Comparison of ENCODE assay signal across 20 cellular contexts in genomic region chr13:74529968-74530367, GRCh38.
"Had no signal": no experiment of that assay in that cellular context is flagged by ENCODE, and none has a peak within 500 bp of the region (broad histone marks: within the 10 kb centered on the region; RNA-seq: fewer than 3 reads in every experiment).

No MANE protein-coding gene starts in this region.

- ATAC-seq: effector memory CD8-positive, alpha-beta T cell; left cardiac atrium; lower lobe of right lung; natural killer cell; psoas muscle had no signal

- H3K4me3 ChIP-seq: esophagus squamous epithelium, hepatocyte, left ventricle myocardium inferior, lower lobe of right lung, psoas muscle, right atrium auricular region, sigmoid colon had no signal

- H3K27me3 ChIP-seq: esophagus squamous epithelium, foreskin keratinocyte, hepatocyte, right atrium auricular region, sigmoid colon had no signal

- H3K27ac Mint-ChIP-seq: effector memory CD8-positive, alpha-beta T cell; memory B cell; mesothelial cell of epicardium; natural killer cell had no signal

- H3K4me3 Mint-ChIP-seq: effector memory CD8-positive, alpha-beta T cell; memory B cell; mesothelial cell of epicardium; natural killer cell had no signal

- H3K4me2 ChIP-seq: hepatocyte had no signal

- H3K79me2 ChIP-seq: hepatocyte had no signal

- FAIRE-seq: kidney, small intestine had no signal

- DNase-seq: effector memory CD8-positive, alpha-beta T cell; esophagus squamous epithelium; foreskin keratinocyte; head of caudate nucleus; kidney; left cardiac atrium; left ventricle myocardium inferior; lower lobe of right lung; natural killer cell; occipital lobe; psoas muscle; sigmoid colon; small intestine; stimulated activated CD4-positive, alpha-beta T cell treated with anti-CD3 and anti-CD28 coated beads, Interleukin-12 subunit alpha, Interleukin-12 subunit beta, amount 100 ng/mL, for 4 hours; stimulated activated naive CD4-positive, alpha-beta T cell treated with Interleukin-2 at 50 U/mL for 16 hours; trophoblast cell had no signal

- H3K36me3 ChIP-seq: esophagus squamous epithelium, left ventricle myocardium inferior, lower lobe of right lung, right atrium auricular region, sigmoid colon had no signal

- H2AFZ ChIP-seq: hepatocyte had no signal

- H3K9me3 Mint-ChIP-seq: effector memory CD8-positive, alpha-beta T cell; memory B cell had no signal

- H3K9me3 ChIP-seq: esophagus squamous epithelium, left ventricle myocardium inferior, lower lobe of right lung, psoas muscle, right atrium auricular region, sigmoid colon had no signal

- H3K4me1 ChIP-seq: esophagus squamous epithelium, foreskin keratinocyte, left ventricle myocardium inferior, lower lobe of right lung, psoas muscle, right atrium auricular region, sigmoid colon had no signal

- H3K4me1 Mint-ChIP-seq: memory B cell, natural killer cell had no signal

- H3K27ac ChIP-seq: esophagus squamous epithelium, foreskin keratinocyte, hepatocyte, left ventricle myocardium inferior, lower lobe of right lung, psoas muscle, right atrium auricular region, sigmoid colon had no signal

- H3K36me3 Mint-ChIP-seq: memory B cell, mesothelial cell of epicardium, natural killer cell had no signal
